24 cellular contexts compared by ENCODE assay signal in genomic region chr7:92736870-92737269, GRCh38.
"Had no signal": no experiment of that assay in that cellular context is flagged by ENCODE, and none has a peak within 500 bp of the region (broad histone marks: within the 10 kb centered on the region; RNA-seq: fewer than 3 reads in every experiment).

No MANE protein-coding gene starts in this region.

- H3K4me3 ChIP-seq: esophagus squamous epithelium, gastroesophageal sphincter, pancreas, spleen, tibial artery, upper lobe of left lung, uterus had no signal

- H3K4me3 Mint-ChIP-seq: immature natural killer cell; nephron; stimulated activated memory B cell treated with anti-CD40 and anti-IgM and Interleukin-4, amounts not matched to agents 10 μg/mL and 1 μg/mL and 100 μg/mL, for 72 hours; stimulated activated naive CD8-positive, alpha-beta T cell treated with anti-CD3 and anti-CD28 coated beads, Interleukin-15, Interleukin-2, amounts not matched to agents 100 ng/mL and 50 ng/mL, for 24 hours had no signal

- H3K27me3 ChIP-seq: esophagus squamous epithelium, gastroesophageal sphincter, pancreas, spleen, tibial artery, upper lobe of left lung, uterus had no signal

- H3K36me3 Mint-ChIP-seq: naive B cell had no signal

- H3K27ac Mint-ChIP-seq: immature natural killer cell; nephron; progenitor cell of endocrine pancreas; stimulated activated memory B cell treated with anti-CD40 and anti-IgM and Interleukin-4, amounts not matched to agents 10 μg/mL and 1 μg/mL and 100 μg/mL, for 72 hours; stimulated activated naive CD8-positive, alpha-beta T cell treated with anti-CD3 and anti-CD28 coated beads, Interleukin-15, Interleukin-2, amounts not matched to agents 100 ng/mL and 50 ng/mL, for 24 hours had no signal

- DNase-seq: dermis blood vessel endothelial cell; esophagus squamous epithelium; foreskin fibroblast; glutamatergic neuron; immature natural killer cell; left colon; mesendoderm; naive B cell; occipital lobe; pancreas; spleen; stimulated activated CD4-positive, alpha-beta T cell treated with anti-CD3 and anti-CD28 coated beads, Interleukin-15, amount 100 ng/mL, for 24 hours; stimulated activated CD4-positive, alpha-beta T cell treated with anti-CD3 and anti-CD28 coated beads, Interleukin-1b, Interleukin-23, amount 100 ng/mL, for 48 hours; stimulated activated CD4-positive, alpha-beta T cell treated with anti-CD3 and anti-CD28 coated beads, Interleukin-4, amount 100 ng/mL, for 24 hours; tibial artery; upper lobe of left lung; uterus had no signal

- H3K27me3 Mint-ChIP-seq: naive B cell; progenitor cell of endocrine pancreas; stimulated activated memory B cell treated with anti-CD40 and anti-IgM and Interleukin-4, amounts not matched to agents 10 μg/mL and 1 μg/mL and 100 μg/mL, for 72 hours; stimulated activated naive CD8-positive, alpha-beta T cell treated with anti-CD3 and anti-CD28 coated beads, Interleukin-15, Interleukin-2, amounts not matched to agents 100 ng/mL and 50 ng/mL, for 24 hours had no signal

- H3K27ac ChIP-seq: esophagus squamous epithelium, gastroesophageal sphincter, pancreas, tibial artery, upper lobe of left lung had no signal

- H3K9me3 Mint-ChIP-seq: immature natural killer cell had no signal

- FAIRE-seq: keratinocyte, pancreas had no signal

- ATAC-seq: gastroesophageal sphincter; pancreas; sciatic nerve; stimulated activated memory B cell treated with anti-CD40 and anti-IgM and Interleukin-4, amounts not matched to agents 10 μg/mL and 1 μg/mL and 100 μg/mL, for 72 hours had no signal

- H3K36me3 ChIP-seq: esophagus squamous epithelium, gastroesophageal sphincter, pancreas, spleen, tibial artery, upper lobe of left lung, uterus had no signal

- H3K4me1 ChIP-seq: pancreas, uterus had no signal

- H3K4me1 Mint-ChIP-seq: nephron had no signal

- H3K9me3 ChIP-seq: esophagus squamous epithelium, gastroesophageal sphincter, pancreas, spleen, tibial artery, upper lobe of left lung, uterus had no signal
